ENCODE assay signal across 8 cellular contexts in the genomic region with DNA sequence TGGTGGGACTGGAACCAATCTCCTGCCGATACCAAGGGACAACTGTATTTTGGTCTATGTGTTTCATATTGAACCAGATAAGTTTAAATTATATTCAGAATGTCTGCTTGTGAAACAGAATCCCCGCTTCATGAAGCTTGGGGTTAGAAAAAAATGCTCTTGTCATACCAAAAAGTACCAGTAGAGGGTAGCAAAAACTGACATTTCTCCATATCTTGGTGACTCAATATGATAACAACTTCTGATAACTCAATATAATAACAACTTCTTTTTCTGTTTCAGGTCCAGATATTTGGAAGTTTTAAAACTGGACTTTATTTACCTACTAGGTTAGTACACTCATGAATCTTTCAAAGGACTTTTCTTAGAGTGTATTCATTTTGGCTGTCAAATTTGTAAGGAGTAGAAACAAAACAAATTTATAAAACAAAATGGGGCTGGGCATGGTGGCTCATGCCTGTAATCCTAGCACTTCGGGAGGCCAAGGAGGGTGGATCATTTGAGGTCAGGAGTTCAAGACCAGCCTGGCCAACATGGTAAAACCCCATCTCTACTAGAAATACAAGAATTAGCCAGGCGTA. TPM values are rescaled to one million over a fixed set of nuclear protein-coding genes. Genes with fewer than 3 reads are reported as not detected.
DNase-seq lines count a peak whose midpoint lies in the region; ATAC-seq, FAIRE-seq and TF ChIP-seq lines count a peak whose summit lies in the region.

No MANE protein-coding gene starts in this region.

- peaks cover 22% of the 10 kb centered on the region for H3K4me1 Mint-ChIP-seq in T-helper 17 cell
- H3K4me1 Mint-ChIP-seq in progenitor cell of endocrine pancreas (ENCODE audit: low read depth): peaks cover 8% of the 10 kb centered on the region

- TF ChIP-seq CTCF in progenitor cell of endocrine pancreas (IDR thresholded peaks at IDR 0.05; ENCODE audit: unreplicated experiment): peak; percentile 81

- no peaks in the 10 kb centered on the region for H3K9me3 ChIP-seq in T-helper 17 cell (ENCODE audit: control insufficient read depth, low read length, poor library complexity, severe bottlenecking)

- no peaks in the 10 kb centered on the region for H3K27me3 Mint-ChIP-seq in T-helper 17 cell
- no peaks in the 10 kb centered on the region for H3K27me3 Mint-ChIP-seq in progenitor cell of endocrine pancreas

- DNase-seq in NCI-H2227 (lab: John Stamatoyannopoulos, UW; ENCODE audit: unreplicated experiment) (peak; percentile 34), NCI-H2227 treated with DMSO at 0.1 percent for 48 hours (lab: John Stamatoyannopoulos, UW) (no peak), HTR-8/SVneo (ENCODE audit: insufficient read length, low spot score) (peak; percentile 41), T-helper 17 cell (no peak), fibroblast of peridontal ligament (ENCODE audit: extremely low read depth) (peak; percentile 84), progenitor cell of endocrine pancreas (ENCODE audit: low spot score, unreplicated experiment) (no peak)

- H3K27ac Mint-ChIP-seq in T-helper 17 cell: no peak overlapping the region
- no peak overlapping the region for H3K27ac Mint-ChIP-seq in progenitor cell of endocrine pancreas

- ATAC-seq in T-helper 17 cell (peak; percentile 60), HG03457 (IDR thresholded peaks at IDR 0.05; ENCODE audit: unreplicated experiment) (no peak), HG02884 (IDR thresholded peaks at IDR 0.05; ENCODE audit: unreplicated experiment) (no peak)

- no peak overlapping the region for H3K4me3 Mint-ChIP-seq in T-helper 17 cell
- H3K4me3 Mint-ChIP-seq in progenitor cell of endocrine pancreas (ENCODE audit: low read depth): no peak overlapping the region

- H3K36me3 Mint-ChIP-seq in T-helper 17 cell (ENCODE audit: low read depth): peaks cover 2% of the 10 kb centered on the region
- peaks cover 3% of the 10 kb centered on the region for H3K36me3 Mint-ChIP-seq in progenitor cell of endocrine pancreas (ENCODE audit: insufficient read depth)

- H3K9me3 Mint-ChIP-seq in progenitor cell of endocrine pancreas (ENCODE audit: low read depth): no peaks in the 10 kb centered on the region

- FAIRE-seq in HTR-8/SVneo (lab: Jason Lieb, UNC): no peak

RNA-seq across cellular contexts. Expression of a gene that starts 52.3 kb away (rescaled TPM):
- total RNA-seq in T-helper 17 cell (100 to 1,000 TPM; 187 to 203 TPM), progenitor cell of endocrine pancreas (16.8 and 17.0 TPM in 2 replicates)

Comparison
In these comparisons a context has a peak if more than half of its experiments do, and no peak if none do; other contexts are left out.
1. DNase-seq: peak in NCI-H2227 (single experiment), HTR-8/SVneo (single experiment) and fibroblast of peridontal ligament (single experiment); none in NCI-H2227 treated with DMSO at 0.1 percent for 48 hours (single experiment), T-helper 17 cell (0 of 3) and progenitor cell of endocrine pancreas (single experiment).
2. RNA of a gene that starts 52.3 kb away (total RNA-seq): 187 to 203 TPM in T-helper 17 cell; 16.8 to 17.0 TPM in progenitor cell of endocrine pancreas; every median in the first group is over 10 times any median in the second.